ENCODE assay signal across 14 cellular contexts in genomic region chr6:2772840-2773239, GRCh38. TPM values are rescaled to one million over a fixed set of nuclear protein-coding genes. Genes with fewer than 3 reads are reported as not detected.
DNase-seq lines count a peak whose midpoint lies in the region; ATAC-seq and TF ChIP-seq lines count a peak whose summit lies in the region.
"Had no signal": no experiment of that assay in that cellular context is flagged by ENCODE, and none has a peak within 500 bp of the region (broad histone marks: within the 10 kb centered on the region; RNA-seq: fewer than 3 reads in every experiment).

No MANE protein-coding gene starts in this region.

- in situ Hi-C loops in gastrocnemius medialis (cut with MboI; ENCODE audit: low sequenced_read_pairs in 4 of 4) = no loop called here

- H3K27ac ChIP-seq in right cardiac atrium (ENCODE audit: low read length) (no peak overlapping the region), coronary artery (peak overlapping the region; percentile 1 to 28), aorta (ENCODE audit: low read depth in 1 of 2, low read length in 2 of 2) (peak overlapping the region; percentile 48 to 71), gastrocnemius medialis (no peak overlapping the region)
- H3K27ac ChIP-seq: C4-2B, HL-60 had no signal

- H3K9me2 ChIP-seq in Loucy (replicated peaks; ENCODE audit: low read depth, low read length) = no peaks in the 10 kb centered on the region

- no peak overlapping the region for H2AFZ ChIP-seq in Loucy (ENCODE audit: low read length)
- H2AFZ ChIP-seq: GM23338 had no signal

- H3K36me3 ChIP-seq in Loucy (ENCODE audit: insufficient read depth, low read length) (peaks cover 37% of the 10 kb centered on the region; the same call in 1 of the 2 replicates), aorta (ENCODE audit: control insufficient read depth in 1 of 2, insufficient read depth in 2 of 2, low read length in 1 of 2) (peaks cover 0 to 2% of the 10 kb centered on the region in 2 donors), gastrocnemius medialis (peaks cover 0 to 7% of the 10 kb centered on the region in 2 donors)

- no peaks in the 10 kb centered on the region for H3F3A ChIP-seq in Loucy (ENCODE audit: low read depth)

- H3K4me3 ChIP-seq in right cardiac atrium (ENCODE audit: low read length) (no peak overlapping the region), Loucy (ENCODE audit: low read length, poor library complexity, severe bottlenecking) (peak overlapping the region; percentile 98), coronary artery (no peak overlapping the region), aorta (ENCODE audit: low read length in 2 of 2) (no peak overlapping the region), gastrocnemius medialis (no peak overlapping the region)
- H3K4me3 ChIP-seq: GM23338 had no signal

- no peaks in the 10 kb centered on the region for H3K9me3 ChIP-seq in right cardiac atrium (ENCODE audit: control insufficient read depth, low read length)
- H3K9me3 ChIP-seq in Loucy (ENCODE audit: insufficient read depth, low read depth, low read length) = no peaks in the 10 kb centered on the region
- H3K9me3 ChIP-seq in aorta (ENCODE audit: control insufficient read depth, low read length) = no peaks in the 10 kb centered on the region
- no peaks in the 10 kb centered on the region for H3K9me3 ChIP-seq in gastrocnemius medialis
- H3K9me3 ChIP-seq: Caco-2 had no signal

- ATAC-seq in left ventricle myocardium superior = peak; percentile 53
- no peak for ATAC-seq in right cardiac atrium
- no peak for ATAC-seq in aorta (ENCODE audit: low FRiP score)
- no peak for ATAC-seq in GM18520 (IDR thresholded peaks at IDR 0.05; ENCODE audit: unreplicated experiment)
- ATAC-seq in gastrocnemius medialis = no peak
- ATAC-seq: GM23338 had no signal

- TF ChIP-seq CTCF in Loucy (conservative IDR thresholded peaks at IDR 0.05; ENCODE audit: low read length) (no peak), coronary artery (IDR thresholded peaks at IDR 0.05) (no peak), gastrocnemius medialis (IDR thresholded peaks at IDR 0.05 in 4 of 5, conservative IDR thresholded peaks at IDR 0.05 in 1 of 5) (no peak)

- peaks cover 8% of the 10 kb centered on the region for H3K4me1 ChIP-seq in right cardiac atrium (ENCODE audit: control insufficient read depth, insufficient read depth, low read length)
- H3K4me1 ChIP-seq in Loucy (ENCODE audit: insufficient read depth, low read length, poor library complexity, severe bottlenecking) = peaks cover 78% of the 10 kb centered on the region
- H3K4me1 ChIP-seq in aorta (ENCODE audit: control insufficient read depth in 1 of 2, insufficient read depth in 2 of 2, low read length in 2 of 2) = peaks cover 1 to 4% of the 10 kb centered on the region in 2 donors
- H3K4me1 ChIP-seq in gastrocnemius medialis = peaks cover 41 to 55% of the 10 kb centered on the region in 2 donors
- H3K4me1 ChIP-seq: Caco-2 had no signal

- H3K9ac ChIP-seq in Loucy (ENCODE audit: low read depth, low read length, poor library complexity, severe bottlenecking) = peak overlapping the region; percentile 81

- WGBS in right cardiac atrium = 67% methylated on average over 3 of the region's 3 CpGs
- WGBS in aorta, 2 donors = 55 to 66% methylated on average over 3 of the region's 3 CpGs

- DNase-seq in left ventricle myocardium superior (no peak), right cardiac atrium (no peak), coronary artery (ENCODE audit: low spot score) (no peak), aorta (no peak), gastrocnemius medialis (no peak)
- DNase-seq: ACHN; AML-193; Caco-2; CD4-positive, alpha-beta T cell had no signal

- intact Hi-C loops in left ventricle myocardium superior (cut with micrococcal nuclease) = no loop called here
- intact Hi-C loops in right cardiac atrium (cut with DNase I) = no loop called here
- intact Hi-C loops in aorta (cut with DNase I) = no loop called here
- intact Hi-C loops in gastrocnemius medialis (cut with DNase I; ENCODE audit: low total_unique reads) = no loop called here

- peaks cover 78% of the 10 kb centered on the region for H4K20me1 ChIP-seq in Loucy (ENCODE audit: insufficient read depth, low read length, poor library complexity, severe bottlenecking)

- H3K4me2 ChIP-seq in Loucy (ENCODE audit: low read depth, low read length, poor library complexity, severe bottlenecking) = peak overlapping the region; percentile 84
- H3K4me2 ChIP-seq: GM23338 had no signal

- TF ChIP-seq POLR2A in gastrocnemius medialis (IDR thresholded peaks at IDR 0.05) = no peak

- H3K79me2 ChIP-seq in Loucy (ENCODE audit: insufficient read depth, low read length) = peaks cover 99% of the 10 kb centered on the region

- H3K27me3 ChIP-seq in right cardiac atrium (ENCODE audit: control insufficient read depth, insufficient read depth) (no peaks in the 10 kb centered on the region), Loucy (ENCODE audit: insufficient read depth, low read length, poor library complexity, severe bottlenecking) (no peaks in the 10 kb centered on the region), aorta (ENCODE audit: control insufficient read depth in 1 of 2, insufficient read depth in 2 of 2, low read length in 1 of 2) (no peaks in the 10 kb centered on the region), gastrocnemius medialis (no peaks in the 10 kb centered on the region)

RNA-seq across cellular contexts. Expression of gene WRNIP1, which starts 7.6 kb away (rescaled TPM):
- total RNA-seq in left ventricle myocardium superior (45.1 TPM), right cardiac atrium (10 to 100 TPM; 34.7 to 49.3 (median 43.6) TPM), aorta (10 to 100 TPM; 36.8 to 39.7 TPM), gastrocnemius medialis (10 to 100 TPM; 51.9 to 66.0 (median 57.3) TPM)
- polyA plus RNA-seq in right cardiac atrium (44.1 TPM), aorta (10 to 100 TPM; 23.2 to 40.3 TPM)

RNA-seq across cellular contexts. Expression of gene MYLK4, which starts 22.1 kb away (rescaled TPM):
- total RNA-seq in left ventricle myocardium superior = 2.5 TPM
- total RNA-seq in right cardiac atrium = 1 to 10 TPM; 1.9 to 3.7 (median 2.5) TPM
- polyA plus RNA-seq in right cardiac atrium = 1.3 TPM
- total RNA-seq in aorta = 1 to 10 TPM; 1.4 to 1.7 TPM
- polyA plus RNA-seq in aorta = 1 to 10 TPM in 1 of 2 donors, under 1 TPM in 1; 0.38 to 2.5 TPM
- 10 to 100 TPM in 3 of 4 donors, 1 to 10 TPM in 1; 2.4 to 46.7 (median 26.9) TPM for total RNA-seq in gastrocnemius medialis

Comparison
In these comparisons a context has a peak if more than half of its experiments do, and no peak if none do; other contexts are left out.
1. H3K27ac ChIP-seq: peak in coronary artery (2 of 2) and aorta (2 of 2); none in right cardiac atrium (single experiment) and gastrocnemius medialis (0 of 4).